Comparison of ENCODE assay signal across 17 cellular contexts in genomic region chr12:125143491-125143890, GRCh38. TPM values are rescaled to one million over a fixed set of nuclear protein-coding genes. Genes with fewer than 3 reads are reported as not detected.
DNase-seq lines count a peak whose midpoint lies in the region; ATAC-seq and TF ChIP-seq lines count a peak whose summit lies in the region.
"Had no signal": no experiment of that assay in that cellular context is flagged by ENCODE, and none has a peak within 500 bp of the region (broad histone marks: within the 10 kb centered on the region; RNA-seq: fewer than 3 reads in every experiment).

No MANE protein-coding gene starts in this region.

- H3K4me1 Mint-ChIP-seq in WTC11, result peaks cover 21% of the 10 kb centered on the region
- H3K4me1 Mint-ChIP-seq: CD4-positive, alpha-beta memory T cell; central memory CD8-positive, alpha-beta T cell had no signal

- TF ChIP-seq CTCF in WTC11 (IDR thresholded peaks at IDR 0.05) (no peak), fibroblast of pulmonary artery (IDR thresholded peaks at IDR 0.05; ENCODE audit: low read length, missing control alignments) (no peak), spleen (IDR thresholded peaks at IDR 0.05 in 8 of 11, conservative IDR thresholded peaks at IDR 0.05 in 3 of 11) (no peak)

- CTCF ChIA-PET in WTC11 (lab: Charles Lee), result interaction anchor here (0.5 kb wide), 1 partner anchor 43 kb away, joined by 3 read pairs; the partner anchor contains the start of gene TMEM132B

- H3K4me1 ChIP-seq in trophoblast cell (ENCODE audit: control insufficient read depth in 1 of 2, insufficient read depth in 2 of 2, low read length in 2 of 2) (no peaks in the 10 kb centered on the region), spleen (no peaks in the 10 kb centered on the region)

- ATAC-seq in WTC11 (peak; percentile 36), GM19467 (IDR thresholded peaks at IDR 0.05; ENCODE audit: unreplicated experiment) (no peak)
- ATAC-seq: stimulated activated memory B cell treated with anti-CD40 and anti-IgM and Interleukin-4, amounts not matched to agents 10 μg/mL and 1 μg/mL and 100 μg/mL, for 72 hours had no signal

- H2AK5ac ChIP-seq in trophoblast cell (ENCODE audit: low read length), result no peak overlapping the region

- H2BK120ac ChIP-seq in trophoblast cell (ENCODE audit: insufficient read depth, low read length, poor library complexity), result no peak overlapping the region

- H3K36me3 ChIP-seq in trophoblast cell (ENCODE audit: control insufficient read depth in 1 of 2, insufficient read depth in 2 of 2, low read length in 2 of 2), result no peaks in the 10 kb centered on the region
- peaks cover 0 to 11% (median 0%) of the 10 kb centered on the region in 6 donors for H3K36me3 ChIP-seq in spleen

- intact Hi-C loops in spleen (cut with DNase I; ENCODE audit: low total_unique reads), result no loop called here

- H3K27ac Mint-ChIP-seq in WTC11, result no peak overlapping the region
- H3K27ac Mint-ChIP-seq: CD4-positive, alpha-beta memory T cell; stimulated activated memory B cell treated with anti-CD40 and anti-IgM and Interleukin-4, amounts not matched to agents 10 μg/mL and 1 μg/mL and 100 μg/mL, for 72 hours had no signal

- H3K9ac ChIP-seq in trophoblast cell (ENCODE audit: low read length), result no peak overlapping the region

- H2BK5ac ChIP-seq in trophoblast cell (ENCODE audit: low read depth, low read length, poor library complexity), result no peak overlapping the region

- H3K18ac ChIP-seq in trophoblast cell (ENCODE audit: low read length), result no peak overlapping the region

- no peak overlapping the region for H3K4ac ChIP-seq in trophoblast cell (ENCODE audit: low read depth, low read length)

- no peak overlapping the region for H3K27ac ChIP-seq in trophoblast cell (ENCODE audit: low read depth, low read length)
- H3K27ac ChIP-seq in spleen, result no peak overlapping the region
- H3K27ac ChIP-seq: esophagus muscularis mucosa had no signal

- no peaks in the 10 kb centered on the region for H3K27me3 ChIP-seq in trophoblast cell (ENCODE audit: insufficient read depth, low read length)
- peaks cover 0 to 5% (median 0%) of the 10 kb centered on the region in 7 donors for H3K27me3 ChIP-seq in spleen (replicated peaks in 1 of 7)
- H3K27me3 ChIP-seq: esophagus muscularis mucosa had no signal

- H2BK12ac ChIP-seq in trophoblast cell (ENCODE audit: low read length), result no peak overlapping the region

- no peak overlapping the region for H3K4me2 ChIP-seq in trophoblast cell (ENCODE audit: low read length)

- H3K23ac ChIP-seq in trophoblast cell (ENCODE audit: low read length), result peak overlapping the region; percentile 29

- no peak overlapping the region for H4K8ac ChIP-seq in trophoblast cell (ENCODE audit: low read depth, low read length)

- H2AFZ ChIP-seq in trophoblast cell (ENCODE audit: insufficient read depth, low read length, poor library complexity), result no peak overlapping the region

- WGBS in trophoblast cell (ENCODE audit: extremely low coverage, insufficient coverage, insufficient read length), result no CpG with 5 or more reads among the region's 9 CpGs
- 43 to 67% (median 55%) methylated on average over 6 to 9 of the region's 9 CpGs for WGBS in spleen, 5 donors

- H3K27me3 Mint-ChIP-seq in WTC11 (ENCODE audit: low read depth), result no peaks in the 10 kb centered on the region
- H3K27me3 Mint-ChIP-seq: stimulated activated memory B cell treated with anti-CD40 and anti-IgM and Interleukin-4, amounts not matched to agents 10 μg/mL and 1 μg/mL and 100 μg/mL, for 72 hours had no signal

- POLR2A ChIA-PET in WTC11 (lab: Charles Lee), result no interaction called here

- H3K9me3 ChIP-seq in trophoblast cell (ENCODE audit: insufficient read depth, low read depth, low read length), result peaks cover 6% of the 10 kb centered on the region
- no peaks in the 10 kb centered on the region for H3K9me3 ChIP-seq in spleen
- H3K9me3 ChIP-seq: esophagus muscularis mucosa had no signal

- TF ChIP-seq POLR2A in spleen (IDR thresholded peaks at IDR 0.05), result no peak

- no peaks in the 10 kb centered on the region for H3K79me1 ChIP-seq in trophoblast cell (ENCODE audit: low read length)

- peak; percentile 19 for DNase-seq in ELF-1 (ENCODE audit: low read depth, low spot score)
- no peak for DNase-seq in WTC11 (ENCODE audit: low spot score)
- DNase-seq in fibroblast of pulmonary artery (ENCODE audit: low read depth), result peak; percentile 69
- DNase-seq in trophoblast cell, result peak in 1 of 2 donors; percentile 7
- DNase-seq in spleen, result no peak
- no peak for DNase-seq in foreskin melanocyte
- no peak for DNase-seq in activated CD4-positive, CD25-positive, alpha-beta regulatory T cell (lab: John Stamatoyannopoulos, UW)
- DNase-seq: activated CD4-positive, alpha-beta T cell treated with anti-CD3 and anti-CD28 coated beads, Interleukin-2, amount 50 U/mL, for 48 hours; activated effector memory CD4-positive, alpha-beta T cell treated with anti-CD3 and anti-CD28 coated beads, Interleukin-2, amount 50 U/mL, for 16 hours; CD4-positive, alpha-beta memory T cell; NCI-H1694; NCI-H526; stimulated activated CD4-positive, alpha-beta T cell treated with anti-CD3 and anti-CD28 coated beads, Interleukin-2, amount 100 ng/mL, for 48 hours had no signal

- H4K91ac ChIP-seq in trophoblast cell (ENCODE audit: low read depth, low read length), result no peak overlapping the region

- H3K4me3 ChIP-seq in fibroblast of pulmonary artery (replicated peaks; ENCODE audit: low read depth, low read length) (no peak overlapping the region), trophoblast cell (ENCODE audit: low read depth, low read length) (no peak overlapping the region), spleen (no peak overlapping the region)
- H3K4me3 ChIP-seq: esophagus muscularis mucosa had no signal

- H3K14ac ChIP-seq in trophoblast cell (ENCODE audit: low read length), result no peak overlapping the region

- no peak overlapping the region for H4K12ac ChIP-seq in trophoblast cell (ENCODE audit: low read depth, low read length)

- H3K4me3 Mint-ChIP-seq in WTC11, result no peak overlapping the region
- H3K4me3 Mint-ChIP-seq: CD4-positive, alpha-beta memory T cell; central memory CD8-positive, alpha-beta T cell; stimulated activated memory B cell treated with anti-CD40 and anti-IgM and Interleukin-4, amounts not matched to agents 10 μg/mL and 1 μg/mL and 100 μg/mL, for 72 hours had no signal

- no peaks in the 10 kb centered on the region for H3K79me2 ChIP-seq in trophoblast cell (ENCODE audit: control insufficient read depth, insufficient read depth, low read length, poor library complexity)

- no peaks in the 10 kb centered on the region for H3K36me3 Mint-ChIP-seq in WTC11
- H3K36me3 Mint-ChIP-seq: CD4-positive, alpha-beta memory T cell; stimulated activated memory B cell treated with anti-CD40 and anti-IgM and Interleukin-4, amounts not matched to agents 10 μg/mL and 1 μg/mL and 100 μg/mL, for 72 hours had no signal

- H3K9me3 Mint-ChIP-seq in WTC11, result no peaks in the 10 kb centered on the region
- H3K9me3 Mint-ChIP-seq: central memory CD8-positive, alpha-beta T cell; stimulated activated memory B cell treated with anti-CD40 and anti-IgM and Interleukin-4, amounts not matched to agents 10 μg/mL and 1 μg/mL and 100 μg/mL, for 72 hours had no signal

TF ChIP-seq in WTC11, 78 proteins besides CTCF, POLR2A, EP300 and RAD21 (continues in another document):
- TF ChIP-seq ZNF532 (CRISPR knock-in tag; IDR thresholded peaks at IDR 0.05; ENCODE audit: borderline replicate concordance) (no peak), NR3C1 (CRISPR knock-in tag; conservative IDR thresholded peaks at IDR 0.05; ENCODE audit: low read depth) (no peak), OVOL2 (CRISPR knock-in tag; IDR thresholded peaks at IDR 0.05; ENCODE audit: borderline replicate concordance) (no peak)

RNA-seq across cellular contexts. Expression of gene TMEM132B, which starts 42.7 kb away (rescaled TPM):
- 79.0 to 83.4 TPM (median 83.3 TPM) in 3 replicates for total RNA-seq in WTC11 (2021)
- 2.8 and 3.0 TPM in 2 replicates for polyA plus RNA-seq in trophoblast cell (2013)
- total RNA-seq in spleen, result under 1 TPM in 6 of 7 donors, not detected in 1; 0.03 to 0.26 (median 0.11) TPM
- under 1 TPM; 0.02 to 0.13 (median 0.02) TPM for polyA plus RNA-seq in spleen
- total RNA-seq: CD4-positive, alpha-beta memory T cell had no signal
- polyA plus RNA-seq: CD4-positive, alpha-beta memory T cell had no signal

Comparison
In these comparisons a context has a peak if more than half of its experiments do, and no peak if none do; other contexts are left out.
1. DNase-seq: peak in ELF-1 (single experiment) and fibroblast of pulmonary artery (single experiment); none in WTC11 (single experiment), spleen (single experiment), foreskin melanocyte (single experiment) and activated CD4-positive, CD25-positive, alpha-beta regulatory T cell (0 of 4).
2. RNA of gene TMEM132B, which starts 42.7 kb away (total RNA-seq): 79.0 to 83.4 TPM in WTC11; 0.03 to 0.26 TPM in spleen; every median in the first group is over 10 times any median in the second.